ENCODE assay signal across 37 cellular contexts in the genomic region with DNA sequence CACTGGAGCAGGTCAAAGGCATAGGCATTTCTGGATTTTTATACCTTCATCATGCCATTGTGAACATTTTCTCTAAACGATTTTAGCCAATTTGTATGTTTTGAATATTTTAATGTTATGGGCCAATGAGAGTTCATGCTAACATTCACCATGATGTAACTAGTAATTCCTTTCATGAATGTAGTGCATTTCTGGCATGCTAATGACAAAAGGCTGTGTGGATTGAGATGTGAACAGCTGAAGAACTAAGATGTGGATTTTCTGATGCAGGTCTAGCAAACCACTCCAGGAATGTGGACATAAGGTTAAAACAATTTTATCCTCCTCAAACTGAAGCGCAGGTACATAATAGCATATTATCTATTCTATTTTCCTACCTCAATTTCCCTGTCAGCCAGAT.
"Had no signal": no experiment of that assay in that cellular context is flagged by ENCODE, and none has a peak within 500 bp of the region (broad histone marks: within the 10 kb centered on the region; RNA-seq: fewer than 3 reads in every experiment).

No MANE protein-coding gene starts in this region.

- H3K27ac Mint-ChIP-seq: activated B cell treated with CpG ODN at 0.5 μM for 24 hours; activated CD4-positive, alpha-beta memory T cell treated with anti-CD3 and anti-CD28 coated beads for 36 hours; activated CD4-positive, alpha-beta T cell treated with anti-CD3 and anti-CD28 coated beads, Interleukin-2, amount 10 ng/mL, durations not matched to agents 24 days and 14 days; activated CD8-positive, alpha-beta T cell treated with anti-CD3 and anti-CD28 coated beads for 36 hours; activated naive CD4-positive, alpha-beta T cell treated with anti-CD3 and anti-CD28 coated beads for 36 hours; activated naive CD8-positive, alpha-beta T cell; activated naive CD8-positive, alpha-beta T cell treated with anti-CD3 and anti-CD28 coated beads, Interleukin-2, amount 10 ng/mL, durations not matched to agents 7 days and 5 days; activated naive CD8-positive, alpha-beta T cell treated with anti-CD3 and anti-CD28 coated beads, Interleukin-2, amount 50 U/mL, for 24 hours; activated T-cell treated with anti-CD3 and anti-CD28 coated beads, Interleukin-2, amount 50 U/mL, for 72 hours; activated T-helper 1 cell treated with anti-CD3 and anti-CD28 coated beads, Interleukin-12 subunit alpha, Interleukin-12 subunit beta, Interleukin-2, Interleukin-4 antibody, amounts not matched to agents 30 ng/mL and 10 ng/mL and 1 ng/mL, durations not matched to agents 14 hours and 24 hours and 36 hours; activated T-helper 17 cell treated with anti-CD3 and anti-CD28 coated beads, Interleukin-2, amount 50 U/mL, for 72 hours; T-helper 1 cell treated with Interleukin-12 subunit alpha and Interleukin-12 subunit beta and Interleukin-4 antibody, amounts not matched to agents 30 μg/mL and 1 μg/mL, for 36 hours; T-helper 2 cell treated with Interferon-gamma antibody and Interleukin-4, amounts not matched to agents 5 μg/mL and 100 μg/mL, for 36 hours had no signal

- H3K9me3 ChIP-seq: ascending aorta, body of pancreas, breast epithelium had no signal

- H3K27me3 Mint-ChIP-seq: activated B cell treated with CpG ODN at 0.5 μM for 24 hours; activated CD4-positive, alpha-beta memory T cell treated with anti-CD3 and anti-CD28 coated beads for 36 hours; activated CD4-positive, alpha-beta T cell treated with anti-CD3 and anti-CD28 coated beads, Interleukin-2, amount 10 ng/mL, durations not matched to agents 24 days and 14 days; activated CD8-positive, alpha-beta T cell treated with anti-CD3 and anti-CD28 coated beads for 36 hours; activated naive CD8-positive, alpha-beta T cell treated with anti-CD3 and anti-CD28 coated beads, Interleukin-2, amount 10 ng/mL, durations not matched to agents 7 days and 5 days; activated naive CD8-positive, alpha-beta T cell treated with anti-CD3 and anti-CD28 coated beads, Interleukin-2, amount 50 U/mL, for 24 hours; activated T-helper 17 cell treated with anti-CD3 and anti-CD28 coated beads, Interleukin-2, amount 50 U/mL, for 72 hours had no signal

- H3K9me3 Mint-ChIP-seq: activated B cell treated with CpG ODN at 0.5 μM for 24 hours; activated CD4-positive, alpha-beta memory T cell treated with anti-CD3 and anti-CD28 coated beads for 36 hours; activated CD4-positive, alpha-beta T cell treated with anti-CD3 and anti-CD28 coated beads, Interleukin-2, amount 10 ng/mL, durations not matched to agents 24 days and 14 days; activated CD8-positive, alpha-beta T cell treated with anti-CD3 and anti-CD28 coated beads for 36 hours; activated naive CD4-positive, alpha-beta T cell treated with anti-CD3 and anti-CD28 coated beads for 36 hours; activated naive CD8-positive, alpha-beta T cell treated with anti-CD3 and anti-CD28 coated beads, Interleukin-2, amount 10 ng/mL, durations not matched to agents 7 days and 5 days; activated naive CD8-positive, alpha-beta T cell treated with anti-CD3 and anti-CD28 coated beads, Interleukin-2, amount 50 U/mL, for 24 hours; activated T-cell treated with anti-CD3 and anti-CD28 coated beads, Interleukin-2, amount 50 U/mL, for 4 hours; activated T-helper 1 cell treated with anti-CD3 and anti-CD28 coated beads, Interleukin-12 subunit alpha, Interleukin-12 subunit beta, Interleukin-2, Interleukin-4 antibody, amounts not matched to agents 30 ng/mL and 10 ng/mL and 1 ng/mL, durations not matched to agents 14 hours and 24 hours and 36 hours; activated T-helper 17 cell treated with anti-CD3 and anti-CD28 coated beads, Interleukin-2, amount 50 U/mL, for 72 hours; T-helper 1 cell treated with Interleukin-12 subunit alpha and Interleukin-12 subunit beta and Interleukin-4 antibody, amounts not matched to agents 30 μg/mL and 1 μg/mL, for 36 hours; T-helper 2 cell treated with Interferon-gamma antibody and Interleukin-4, amounts not matched to agents 5 μg/mL and 100 μg/mL, for 36 hours had no signal

- H3K4me3 ChIP-seq: ascending aorta, body of pancreas, breast epithelium had no signal

- FAIRE-seq: TTC549 had no signal

- H3K27ac ChIP-seq: ascending aorta, body of pancreas, brain microvascular endothelial cell, breast epithelium, VCaP had no signal

- H3K4me3 Mint-ChIP-seq: activated B cell treated with CpG ODN at 0.5 μM for 24 hours; activated CD4-positive, alpha-beta memory T cell treated with anti-CD3 and anti-CD28 coated beads for 36 hours; activated CD4-positive, alpha-beta T cell treated with anti-CD3 and anti-CD28 coated beads, Interleukin-2, amount 10 ng/mL, durations not matched to agents 24 days and 14 days; activated CD8-positive, alpha-beta T cell treated with anti-CD3 and anti-CD28 coated beads for 36 hours; activated naive CD4-positive, alpha-beta T cell treated with anti-CD3 and anti-CD28 coated beads for 36 hours; activated naive CD8-positive, alpha-beta T cell; activated naive CD8-positive, alpha-beta T cell treated with anti-CD3 and anti-CD28 coated beads, Interleukin-2, amount 10 ng/mL, durations not matched to agents 7 days and 5 days; activated naive CD8-positive, alpha-beta T cell treated with anti-CD3 and anti-CD28 coated beads, Interleukin-2, amount 50 U/mL, for 24 hours; activated T-cell treated with anti-CD3 and anti-CD28 coated beads, Interleukin-2, amount 50 U/mL, for 4 hours; activated T-cell treated with anti-CD3 and anti-CD28 coated beads, Interleukin-2, amount 50 U/mL, for 72 hours; activated T-helper 1 cell treated with anti-CD3 and anti-CD28 coated beads, Interleukin-12 subunit alpha, Interleukin-12 subunit beta, Interleukin-2, Interleukin-4 antibody, amounts not matched to agents 30 ng/mL and 10 ng/mL and 1 ng/mL, durations not matched to agents 14 hours and 24 hours and 36 hours; activated T-helper 17 cell treated with anti-CD3 and anti-CD28 coated beads, Interleukin-2, amount 50 U/mL, for 72 hours; T-helper 1 cell treated with Interleukin-12 subunit alpha and Interleukin-12 subunit beta and Interleukin-4 antibody, amounts not matched to agents 30 μg/mL and 1 μg/mL, for 36 hours; T-helper 2 cell treated with Interferon-gamma antibody and Interleukin-4, amounts not matched to agents 5 μg/mL and 100 μg/mL, for 36 hours had no signal

- DNase-seq: activated B cell treated with CpG ODN at 0.5 μM for 24 hours; activated CD4-positive, alpha-beta memory T cell treated with anti-CD3 and anti-CD28 coated beads for 36 hours; activated CD4-positive, alpha-beta T cell treated with anti-CD3 and anti-CD28 coated beads for 4 hours; activated CD4-positive, alpha-beta T cell treated with anti-CD3 and anti-CD28 coated beads, Interleukin-2, amount 10 ng/mL, durations not matched to agents 24 days and 14 days; activated CD4-positive, alpha-beta T cell treated with anti-CD3 and anti-CD28 coated beads, Interleukin-2, amount 50 U/mL, for 1 hour; activated CD4-positive, alpha-beta T cell treated with anti-CD3 and anti-CD28 coated beads, Interleukin-2, amount 50 U/mL, for 4 hours; activated CD4-positive, CD25-positive, alpha-beta regulatory T cell treated with anti-CD3 and anti-CD28 coated beads, Interleukin-2, amount 50 U/mL, for 72 hours; activated CD8-positive, alpha-beta memory T cell treated with anti-CD3 and anti-CD28 coated beads, Interleukin-2, amount 50 U/mL, for 4 hours; activated CD8-positive, alpha-beta T cell treated with anti-CD3 and anti-CD28 coated beads for 36 hours; activated effector memory CD4-positive, alpha-beta T cell treated with anti-CD3 and anti-CD28 coated beads, Interleukin-2, amount 50 U/mL, for 16 hours; activated gamma-delta T cell treated with Interleukin-2 at 50 U/mL for 16 hours; activated naive CD4-positive, alpha-beta T cell; activated naive CD4-positive, alpha-beta T cell treated with anti-CD3 and anti-CD28 coated beads for 36 hours; activated naive CD4-positive, alpha-beta T cell treated with anti-CD3 and anti-CD28 coated beads, Interleukin-2, amount 50 U/mL, for 16 hours; activated naive CD8-positive, alpha-beta T cell treated with anti-CD3 and anti-CD28 coated beads, Interleukin-2, amount 10 ng/mL, durations not matched to agents 7 days and 5 days; activated naive CD8-positive, alpha-beta T cell treated with anti-CD3 and anti-CD28 coated beads, Interleukin-2, amount 50 U/mL, for 24 hours; activated T-cell treated with anti-CD3 and anti-CD28 coated beads for 4 hours; activated T-cell treated with anti-CD3 and anti-CD28 coated beads, Interleukin-2, amount 50 U/mL, for 1 hour; activated T-cell treated with anti-CD3 and anti-CD28 coated beads, Interleukin-2, amount 50 U/mL, for 4 hours; activated T-cell treated with anti-CD3 and anti-CD28 coated beads, Interleukin-2, amount 50 U/mL, for 72 hours; amygdala; anterior cingulate cortex; body of pancreas; brain microvascular endothelial cell; central memory CD4-positive, alpha-beta T cell; T-helper 1 cell; T-helper 2 cell; T-helper 9 cell had no signal

- H3K27me3 ChIP-seq: ascending aorta, body of pancreas, brain microvascular endothelial cell, breast epithelium had no signal

- H3K4me1 ChIP-seq: ascending aorta, body of pancreas, breast epithelium had no signal

- H3K4me1 Mint-ChIP-seq: activated B cell treated with CpG ODN at 0.5 μM for 24 hours; activated CD4-positive, alpha-beta T cell treated with anti-CD3 and anti-CD28 coated beads, Interleukin-2, amount 10 ng/mL, durations not matched to agents 24 days and 14 days; activated naive CD8-positive, alpha-beta T cell treated with anti-CD3 and anti-CD28 coated beads, Interleukin-2, amount 10 ng/mL, durations not matched to agents 7 days and 5 days; activated naive CD8-positive, alpha-beta T cell treated with anti-CD3 and anti-CD28 coated beads, Interleukin-2, amount 50 U/mL, for 24 hours; activated T-helper 17 cell treated with anti-CD3 and anti-CD28 coated beads, Interleukin-2, amount 50 U/mL, for 72 hours had no signal

- H3K36me3 Mint-ChIP-seq: activated CD4-positive, alpha-beta memory T cell treated with anti-CD3 and anti-CD28 coated beads for 36 hours; activated naive CD8-positive, alpha-beta T cell; activated naive CD8-positive, alpha-beta T cell treated with anti-CD3 and anti-CD28 coated beads, Interleukin-2, amount 10 ng/mL, durations not matched to agents 7 days and 5 days had no signal

- H3K36me3 ChIP-seq: ascending aorta, brain microvascular endothelial cell, breast epithelium had no signal
